In the genomic region with DNA sequence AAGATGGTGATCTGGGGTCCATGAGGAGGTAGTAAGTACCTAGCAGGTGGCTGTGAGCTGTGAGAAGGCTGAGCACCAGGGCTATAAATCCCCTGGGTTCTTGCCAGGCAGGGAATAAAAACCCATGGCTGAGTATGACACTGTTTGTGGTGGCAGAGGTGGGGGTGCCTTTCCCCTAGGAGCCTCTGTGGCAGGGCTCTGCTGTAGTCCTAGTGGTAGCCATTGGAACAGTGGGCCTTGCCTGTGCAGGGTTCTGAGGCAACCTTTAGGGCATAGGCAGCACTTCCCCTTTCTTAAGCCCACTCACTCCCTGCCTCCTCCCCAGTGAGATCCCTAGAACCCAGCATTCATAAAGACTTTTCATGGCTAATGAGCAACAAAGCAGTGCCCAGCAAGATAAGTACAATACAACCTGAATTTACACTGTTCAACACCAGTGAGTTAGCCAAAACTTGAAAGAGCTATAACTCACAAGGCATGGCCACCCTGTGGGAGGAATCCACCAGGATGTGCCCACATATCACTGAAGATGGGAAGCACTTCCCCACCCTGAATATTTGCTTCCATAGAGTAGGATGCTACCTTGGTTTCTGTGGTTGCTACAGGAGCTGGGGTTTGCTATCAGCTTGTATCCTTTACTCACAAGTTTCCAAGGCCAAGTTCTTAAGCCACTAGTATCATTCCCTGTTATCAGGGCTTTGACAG, we compare ENCODE assay signal across 10 cellular contexts.
A peak's percentile ranks its signal among the peaks of the same experiment; 100 is the strongest.
DNase-seq lines count a peak whose midpoint lies in the region; ATAC-seq and TF ChIP-seq lines count a peak whose summit lies in the region.
"Had no signal": no experiment of that assay in that cellular context is flagged by ENCODE, and none has a peak within 500 bp of the region (broad histone marks: within the 10 kb centered on the region; RNA-seq: fewer than 3 reads in every experiment).

No MANE protein-coding gene starts in this region.

- H3K27ac ChIP-seq in sigmoid colon: peak overlapping the region in 1 of 4 donors; percentile 15
- H3K27ac ChIP-seq: upper lobe of left lung had no signal

- POLR2A ChIA-PET in HEK293T (lab: Yijun Ruan, JAX): interaction anchor here (0.7 kb wide), 1 partner anchor 82 kb away, joined by 3 read pairs; no protein-coding TSS in a partner anchor

- peak; percentile 52 for ATAC-seq in GM18868 (IDR thresholded peaks at IDR 0.05; ENCODE audit: unreplicated experiment)
- ATAC-seq in mucosa of descending colon: peak; percentile 71

- TF ChIP-seq CTCF in mucosa of descending colon (IDR thresholded peaks at IDR 0.05): no peak
- TF ChIP-seq CTCF in lower leg skin (IDR thresholded peaks at IDR 0.05): no peak
- no peak for TF ChIP-seq CTCF in sigmoid colon (IDR thresholded peaks at IDR 0.05)

- H3K4me3 ChIP-seq in mucosa of descending colon: no peak overlapping the region
- no peak overlapping the region for H3K4me3 ChIP-seq in lower leg skin (ENCODE audit: low read depth, poor library complexity, severe bottlenecking)
- H3K4me3 ChIP-seq in sigmoid colon: no peak overlapping the region
- H3K4me3 ChIP-seq: upper lobe of left lung had no signal

- no peaks in the 10 kb centered on the region for H3K9me3 ChIP-seq in mucosa of descending colon
- H3K9me3 ChIP-seq in sigmoid colon: no peaks in the 10 kb centered on the region
- H3K9me3 ChIP-seq: upper lobe of left lung had no signal

- no peaks in the 10 kb centered on the region for H3K4me1 Mint-ChIP-seq in activated T-helper 1 cell treated with anti-CD3 and anti-CD28 coated beads, Interleukin-12 subunit alpha, Interleukin-12 subunit beta, Interleukin-2, Interleukin-4 antibody, amounts not matched to agents 30 ng/mL and 10 ng/mL and 1 ng/mL, durations not matched to agents 14 hours and 24 hours and 36 hours (ENCODE audit: low read depth)
- H3K4me1 Mint-ChIP-seq: T-cell had no signal

- H3K9me3 Mint-ChIP-seq in activated T-helper 1 cell treated with anti-CD3 and anti-CD28 coated beads, Interleukin-12 subunit alpha, Interleukin-12 subunit beta, Interleukin-2, Interleukin-4 antibody, amounts not matched to agents 30 ng/mL and 10 ng/mL and 1 ng/mL, durations not matched to agents 14 hours and 24 hours and 36 hours: no peaks in the 10 kb centered on the region
- H3K9me3 Mint-ChIP-seq: T-cell had no signal

- intact Hi-C loops in mucosa of descending colon (cut with DNase I, micrococcal nuclease): no loop called here
- intact Hi-C loops in lower leg skin (cut with DNase I; ENCODE audit: low total_unique reads): no loop called here
- intact Hi-C loops in sigmoid colon (cut with DNase I): no loop called here
- intact Hi-C loops in activated T-helper 1 cell treated with anti-CD3 and anti-CD28 coated beads, Interleukin-12 subunit alpha, Interleukin-12 subunit beta, Interleukin-2, Interleukin-4 antibody, amounts not matched to agents 30 ng/mL and 10 ng/mL and 1 ng/mL, durations not matched to agents 14 hours and 24 hours and 36 hours (cut with micrococcal nuclease): no loop called here

- H3K36me3 Mint-ChIP-seq in activated T-helper 1 cell treated with anti-CD3 and anti-CD28 coated beads, Interleukin-12 subunit alpha, Interleukin-12 subunit beta, Interleukin-2, Interleukin-4 antibody, amounts not matched to agents 30 ng/mL and 10 ng/mL and 1 ng/mL, durations not matched to agents 14 hours and 24 hours and 36 hours (ENCODE audit: low read depth): no peaks in the 10 kb centered on the region
- H3K36me3 Mint-ChIP-seq: T-cell had no signal

- H3K27me3 ChIP-seq in sigmoid colon: no peaks in the 10 kb centered on the region
- H3K27me3 ChIP-seq: upper lobe of left lung had no signal

- H3K36me3 ChIP-seq in mucosa of descending colon (ENCODE audit: low read depth) (no peaks in the 10 kb centered on the region), sigmoid colon (no peaks in the 10 kb centered on the region)
- H3K36me3 ChIP-seq: upper lobe of left lung had no signal

- no peak overlapping the region for H3K27ac Mint-ChIP-seq in activated T-helper 1 cell treated with anti-CD3 and anti-CD28 coated beads, Interleukin-12 subunit alpha, Interleukin-12 subunit beta, Interleukin-2, Interleukin-4 antibody, amounts not matched to agents 30 ng/mL and 10 ng/mL and 1 ng/mL, durations not matched to agents 14 hours and 24 hours and 36 hours
- H3K27ac Mint-ChIP-seq: T-cell had no signal

- CTCF ChIA-PET in HEK293T (lab: Yijun Ruan, JAX): no interaction called here

- H3K27me3 Mint-ChIP-seq in activated T-helper 1 cell treated with anti-CD3 and anti-CD28 coated beads, Interleukin-12 subunit alpha, Interleukin-12 subunit beta, Interleukin-2, Interleukin-4 antibody, amounts not matched to agents 30 ng/mL and 10 ng/mL and 1 ng/mL, durations not matched to agents 14 hours and 24 hours and 36 hours (ENCODE audit: insufficient read depth): peaks cover 5% of the 10 kb centered on the region

- H3K4me1 ChIP-seq in mucosa of descending colon (ENCODE audit: low read depth) (peaks cover 40% of the 10 kb centered on the region), sigmoid colon (peaks cover 0 to 9% (median 4%) of the 10 kb centered on the region in 4 donors)

- H3K4me3 Mint-ChIP-seq in activated T-helper 1 cell treated with anti-CD3 and anti-CD28 coated beads, Interleukin-12 subunit alpha, Interleukin-12 subunit beta, Interleukin-2, Interleukin-4 antibody, amounts not matched to agents 30 ng/mL and 10 ng/mL and 1 ng/mL, durations not matched to agents 14 hours and 24 hours and 36 hours: no peak overlapping the region
- H3K4me3 Mint-ChIP-seq: T-cell had no signal

- TF ChIP-seq POLR2A in lower leg skin (IDR thresholded peaks at IDR 0.05): no peak
- TF ChIP-seq POLR2A in sigmoid colon (IDR thresholded peaks at IDR 0.05): no peak

- DNase-seq in HEK293T (ENCODE audit: extremely low spot score) (peak; percentile 20), NCI-H2107 treated with DMSO at 0.1 percent for 48 hours (lab: John Stamatoyannopoulos, UW; ENCODE audit: unreplicated experiment) (peak; percentile 71), mucosa of descending colon (peak; percentile 47 to 73 (median 55)), lower leg skin (ENCODE audit: low spot score in 2 of 2) (no peak), sigmoid colon (no peak), COR-L47 (lab: John Stamatoyannopoulos, UW) (no peak)
- DNase-seq in activated T-helper 1 cell treated with anti-CD3 and anti-CD28 coated beads, Interleukin-12 subunit alpha, Interleukin-12 subunit beta, Interleukin-2, Interleukin-4 antibody, amounts not matched to agents 30 ng/mL and 10 ng/mL and 1 ng/mL, durations not matched to agents 14 hours and 24 hours and 36 hours (ENCODE audit: low spot score): no peak
- DNase-seq: T-cell, upper lobe of left lung had no signal

- TF ChIP-seq EP300 in sigmoid colon (IDR thresholded peaks at IDR 0.05): no peak

TF ChIP-seq in HEK293T, 16 proteins besides CTCF, POLR2A, EP300 and RAD21:
- TF ChIP-seq ZNF384 (IDR thresholded peaks at IDR 0.05): no peak
- TF ChIP-seq BHLHE40 (IDR thresholded peaks at IDR 0.05; ENCODE audit: borderline replicate concordance): no peak
- no peak for TF ChIP-seq FOXA1 (IDR thresholded peaks at IDR 0.05)
- TF ChIP-seq NFRKB (IDR thresholded peaks at IDR 0.05): no peak
- TF ChIP-seq HDGF (IDR thresholded peaks at IDR 0.05; ENCODE audit: borderline replicate concordance): no peak
- TF ChIP-seq CTBP1 (IDR thresholded peaks at IDR 0.05; ENCODE audit: borderline replicate concordance): no peak
- TF ChIP-seq FOXK2 (IDR thresholded peaks at IDR 0.05): no peak
- TF ChIP-seq LEF1 (IDR thresholded peaks at IDR 0.05; ENCODE audit: borderline replicate concordance): no peak
- no peak for TF ChIP-seq ELF4 (IDR thresholded peaks at IDR 0.05)
- no peak for TF ChIP-seq ARNT (IDR thresholded peaks at IDR 0.05)

Comparison
In these comparisons a context has a peak if more than half of its experiments do, and no peak if none do; other contexts are left out.
1. DNase-seq: peak in HEK293T (single experiment), NCI-H2107 treated with DMSO at 0.1 percent for 48 hours (single experiment) and mucosa of descending colon (3 of 3); none in lower leg skin (0 of 2), sigmoid colon (single experiment), COR-L47 (single experiment) and activated T-helper 1 cell treated with anti-CD3 and anti-CD28 coated beads, Interleukin-12 subunit alpha, Interleukin-12 subunit beta, Interleukin-2, Interleukin-4 antibody, amounts not matched to agents 30 ng/mL and 10 ng/mL and 1 ng/mL, durations not matched to agents 14 hours and 24 hours and 36 hours (single experiment).